Comparison of ENCODE assay signal across 8 cellular contexts in the genomic region with DNA sequence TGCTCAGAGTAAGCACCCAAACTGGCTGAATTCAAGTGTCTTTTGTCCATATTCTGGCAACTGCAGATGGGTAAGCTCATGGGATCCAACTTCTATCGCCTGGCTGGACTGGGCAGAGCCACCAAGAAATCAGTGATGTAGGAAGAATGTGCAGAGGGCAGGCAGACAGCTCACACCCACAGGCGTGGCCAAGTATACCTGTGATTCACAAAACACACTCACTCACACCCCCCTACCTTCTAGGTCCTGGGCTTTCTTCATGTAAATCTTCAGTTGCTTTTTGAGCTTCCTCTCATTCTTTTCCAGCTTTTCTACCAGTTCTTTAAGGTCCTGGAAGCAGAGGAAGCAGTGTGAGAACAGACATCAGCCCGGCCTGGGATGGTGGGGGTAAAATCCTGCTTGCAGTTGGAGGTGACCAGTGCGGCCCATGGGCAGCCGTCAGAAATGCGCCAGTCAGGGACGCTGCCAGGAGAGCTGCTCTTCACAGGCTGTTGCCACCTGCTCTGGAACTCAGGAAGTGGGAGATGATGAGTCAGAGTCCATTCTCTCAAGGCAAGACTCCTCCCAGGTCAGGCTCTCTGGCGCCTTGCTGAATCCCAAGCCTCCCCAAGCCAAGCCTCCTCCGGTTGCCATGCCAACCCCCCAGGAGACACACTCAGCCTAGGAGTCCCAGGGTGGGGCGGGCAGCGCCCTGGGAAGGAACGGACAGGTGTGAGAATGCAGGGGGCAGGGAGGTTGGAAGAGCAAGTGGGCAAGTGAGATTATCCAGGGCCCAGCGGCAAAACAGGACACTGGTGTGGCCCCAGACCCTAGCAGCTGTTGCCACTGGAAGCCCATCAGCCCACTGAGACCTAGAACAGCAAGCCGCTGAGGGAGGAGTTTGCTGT. TPM values are rescaled to one million over a fixed set of nuclear protein-coding genes. Genes with fewer than 3 reads are reported as not detected.
DNase-seq lines count a peak whose midpoint lies in the region; ATAC-seq and TF ChIP-seq lines count a peak whose summit lies in the region.

No MANE protein-coding gene starts in this region.

- DNase-seq in DMS79 (lab: John Stamatoyannopoulos, UW) (peak; percentile 97), NCI-H2029 treated with DMSO at 0.1 percent for 48 hours (lab: John Stamatoyannopoulos, UW) (peak; percentile 60), MCF 10A (ENCODE audit: unreplicated experiment) (peak; percentile 98), mesendoderm (peak; percentile 97), midbrain (lab: John Stamatoyannopoulos, UW) (no peak)
- DNase-seq in activated naive CD8-positive, alpha-beta T cell treated with anti-CD3 and anti-CD28 coated beads, Interleukin-2, amount 50 U/mL, for 24 hours = no peak

- WGBS in mesendoderm (ENCODE audit: extremely low coverage, insufficient coverage, low lambda C conversion rate) = no CpG with 5 or more reads among the region's 14 CpGs

- peaks cover 42% of the 10 kb centered on the region for H3K4me1 Mint-ChIP-seq in MCF 10A (ENCODE audit: insufficient read depth, unreplicated experiment)
- H3K4me1 Mint-ChIP-seq in activated naive CD8-positive, alpha-beta T cell treated with anti-CD3 and anti-CD28 coated beads, Interleukin-2, amount 50 U/mL, for 24 hours = no peaks in the 10 kb centered on the region

- no peak overlapping the region for H2BK5ac ChIP-seq in mesendoderm (ENCODE audit: low read length)

- H3K4ac ChIP-seq in mesendoderm (ENCODE audit: low read depth, low read length) = no peak overlapping the region

- H3K36me3 ChIP-seq in mesendoderm (ENCODE audit: control insufficient read depth, insufficient read depth, low read length) = no peaks in the 10 kb centered on the region

- H3K79me1 ChIP-seq in mesendoderm (ENCODE audit: low read length) = no peaks in the 10 kb centered on the region

- H3K27ac Mint-ChIP-seq in MCF 10A (ENCODE audit: low read depth, unreplicated experiment) = peak overlapping the region; percentile 98
- no peak overlapping the region for H3K27ac Mint-ChIP-seq in activated naive CD8-positive, alpha-beta T cell treated with anti-CD3 and anti-CD28 coated beads, Interleukin-2, amount 50 U/mL, for 24 hours

- H3K9ac ChIP-seq in mesendoderm (ENCODE audit: low read length) = no peak overlapping the region

- no peaks in the 10 kb centered on the region for H3K9me3 Mint-ChIP-seq in MCF 10A (ENCODE audit: unreplicated experiment)
- H3K9me3 Mint-ChIP-seq in activated naive CD8-positive, alpha-beta T cell treated with anti-CD3 and anti-CD28 coated beads, Interleukin-2, amount 50 U/mL, for 24 hours = no peaks in the 10 kb centered on the region

- H3K27me3 ChIP-seq in mesendoderm (ENCODE audit: insufficient read depth, low read length, poor library complexity) = no peaks in the 10 kb centered on the region

- POLR2A ChIA-PET in MCF 10A (lab: Yijun Ruan, JAX) = interaction anchor here (0.7 to 5.9 kb wide), 11 partner anchors 9 to 1181 kb away, joined by 3 to 55 read pairs (median 3); a partner anchor contains a TSS

- intact Hi-C loops in MCF 10A (cut with micrococcal nuclease) = no loop called here

- no peak overlapping the region for H2BK15ac ChIP-seq in mesendoderm (replicated peaks; ENCODE audit: low read depth)

- no peak overlapping the region for H3K23ac ChIP-seq in mesendoderm (ENCODE audit: low read length)

- TSS peak; percentile 88 for BruUV-seq in MCF 10A (replicated peaks; lab: Mats Ljungman, UMichigan)

- no peaks in the 10 kb centered on the region for H3K27me3 Mint-ChIP-seq in MCF 10A (ENCODE audit: insufficient read depth, unreplicated experiment)
- H3K27me3 Mint-ChIP-seq in activated naive CD8-positive, alpha-beta T cell treated with anti-CD3 and anti-CD28 coated beads, Interleukin-2, amount 50 U/mL, for 24 hours = peaks cover 2% of the 10 kb centered on the region

- no peak overlapping the region for H3K4me3 ChIP-seq in mesendoderm (ENCODE audit: low read length)

- CTCF ChIA-PET in MCF 10A (lab: Yijun Ruan, JAX) = interaction anchor here (0.7 to 4.5 kb wide), 7 partner anchors 9 to 289 kb away, joined by 3 to 26 read pairs (median 4); a partner anchor contains a TSS

- H3K4me3 Mint-ChIP-seq in MCF 10A (ENCODE audit: unreplicated experiment) = peak overlapping the region; percentile 72
- H3K4me3 Mint-ChIP-seq in activated naive CD8-positive, alpha-beta T cell treated with anti-CD3 and anti-CD28 coated beads, Interleukin-2, amount 50 U/mL, for 24 hours = no peak overlapping the region

- H3K27ac ChIP-seq in mesendoderm (ENCODE audit: low read depth, low read length) = no peak overlapping the region

- no peaks in the 10 kb centered on the region for H3K79me2 ChIP-seq in mesendoderm (ENCODE audit: control insufficient read depth, insufficient read depth, low read length)

- no peak overlapping the region for H3K18ac ChIP-seq in mesendoderm (ENCODE audit: low read length)

- H3K56ac ChIP-seq in mesendoderm (ENCODE audit: low read length) = peak overlapping the region; percentile 40

- H3K4me2 ChIP-seq in mesendoderm (ENCODE audit: low read length) = no peak overlapping the region

- peaks cover 6% of the 10 kb centered on the region for H3K4me1 ChIP-seq in mesendoderm (ENCODE audit: control insufficient read depth, low read depth, low read length)

- no peak for ATAC-seq in GM19324 (IDR thresholded peaks at IDR 0.05; ENCODE audit: low FRiP score, unreplicated experiment)
- ATAC-seq in activated naive CD8-positive, alpha-beta T cell treated with anti-CD3 and anti-CD28 coated beads, Interleukin-2, amount 50 U/mL, for 24 hours = no peak
- ATAC-seq in activated CD4-positive, CD25-positive, alpha-beta regulatory T cell treated with anti-CD3 and anti-CD28 coated beads, Interleukin-2, amount 50 U/mL, for 24 hours = no peak

- no peak overlapping the region for H4K8ac ChIP-seq in mesendoderm (ENCODE audit: low read depth, low read length)

- TF ChIP-seq CTCF in MCF 10A (IDR thresholded peaks at IDR 0.05; ENCODE audit: unreplicated experiment) = no peak

- H2AK5ac ChIP-seq in mesendoderm (ENCODE audit: low read length) = no peak overlapping the region

- H3K36me3 Mint-ChIP-seq in MCF 10A (ENCODE audit: insufficient read depth, unreplicated experiment) = no peaks in the 10 kb centered on the region
- no peaks in the 10 kb centered on the region for H3K36me3 Mint-ChIP-seq in activated naive CD8-positive, alpha-beta T cell treated with anti-CD3 and anti-CD28 coated beads, Interleukin-2, amount 50 U/mL, for 24 hours (ENCODE audit: low read depth)

- H2BK120ac ChIP-seq in mesendoderm (ENCODE audit: low read depth, low read length) = no peak overlapping the region

- H4K5ac ChIP-seq in mesendoderm (ENCODE audit: low read length) = no peak overlapping the region

RNA-seq across cellular contexts. Expression of a gene that starts 36.2 kb away (rescaled TPM):
- 82.9 and 84.9 TPM in 2 replicates for total RNA-seq in MCF 10A (2022)
- polyA plus RNA-seq in mesendoderm (2013, experiment 1 of 2) = 82.8 TPM
- polyA plus RNA-seq in mesendoderm (2013, experiment 2 of 2) = 80.7 TPM

Comparison
In these comparisons a context has a peak if more than half of its experiments do, and no peak if none do; other contexts are left out.
1. DNase-seq: peak in DMS79 (single experiment), NCI-H2029 treated with DMSO at 0.1 percent for 48 hours (single experiment), MCF 10A (single experiment) and mesendoderm (single experiment); none in activated naive CD8-positive, alpha-beta T cell treated with anti-CD3 and anti-CD28 coated beads, Interleukin-2, amount 50 U/mL, for 24 hours (single experiment) and midbrain (single experiment).